Comparison of ENCODE assay signal across 8 cellular contexts in the genomic region with DNA sequence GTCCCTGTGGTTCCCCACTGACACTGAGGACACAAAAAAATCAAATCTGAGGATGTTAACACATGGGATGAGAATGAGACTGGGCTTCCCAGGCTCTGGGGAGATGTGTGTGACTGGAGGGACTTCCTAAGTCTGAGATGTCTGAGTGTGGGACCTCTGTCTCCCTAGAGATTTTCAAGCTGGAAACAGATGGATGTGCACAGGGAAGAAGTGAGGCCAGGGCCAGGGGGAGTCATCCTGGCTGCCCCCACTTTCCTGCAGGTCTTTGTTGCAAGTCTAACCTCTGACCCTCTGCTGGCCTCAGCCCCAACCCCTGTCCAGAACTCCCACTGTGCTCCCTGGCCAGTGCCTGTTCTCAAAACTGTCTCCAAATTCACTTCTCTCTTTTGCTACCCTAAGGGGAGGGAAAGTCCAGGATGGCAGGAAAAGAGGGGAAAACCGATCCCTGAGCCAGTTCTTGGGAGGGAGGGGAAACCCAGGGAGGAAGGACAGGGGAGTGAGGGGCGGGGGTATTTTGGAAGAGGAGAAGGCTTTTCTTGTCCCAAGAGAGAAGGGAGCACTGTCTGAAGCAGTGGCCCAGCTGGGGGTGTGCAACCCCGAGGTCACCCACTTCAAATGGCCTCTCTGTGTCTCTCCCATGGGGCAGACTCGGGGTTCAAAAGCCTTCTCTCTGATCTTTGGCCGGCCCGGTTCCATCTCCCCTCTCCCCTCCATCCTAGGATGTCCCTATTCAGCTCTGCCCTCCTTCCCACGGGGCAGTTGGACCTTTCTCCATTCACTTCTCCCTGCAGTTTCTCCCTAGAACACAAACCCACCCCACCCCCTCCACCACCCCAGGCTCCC. TPM values are rescaled to one million over a fixed set of nuclear protein-coding genes. Genes with fewer than 3 reads are reported as not detected.
A peak's percentile ranks its signal among the peaks of the same experiment; 100 is the strongest.
DNase-seq lines count a peak whose midpoint lies in the region; ATAC-seq and TF ChIP-seq lines count a peak whose summit lies in the region.

No MANE protein-coding gene starts in this region.

- TF ChIP-seq CTCF in esophagus muscularis mucosa (IDR thresholded peaks at IDR 0.05): no peak

- H3K27me3 ChIP-seq in SJCRH30: no peaks in the 10 kb centered on the region
- no peaks in the 10 kb centered on the region for H3K27me3 ChIP-seq in esophagus muscularis mucosa

- ATAC-seq in HG03442 (IDR thresholded peaks at IDR 0.05; ENCODE audit: unreplicated experiment): no peak
- no peak for ATAC-seq in HG02840 (IDR thresholded peaks at IDR 0.05; ENCODE audit: low FRiP score, unreplicated experiment)

- H3K27ac ChIP-seq in SJCRH30: no peak overlapping the region; the same call in 1 of the 2 replicates
- peak overlapping the region; percentile 95 to 99 (median 97) for H3K27ac ChIP-seq in esophagus muscularis mucosa (replicated peaks in 1 of 4)

- H3K36me3 ChIP-seq in SJCRH30 (peaks cover 8% of the 10 kb centered on the region), esophagus muscularis mucosa (peaks cover 6 to 31% (median 19%) of the 10 kb centered on the region in 4 donors)

- H3K9me3 ChIP-seq in SJCRH30 (replicated peaks) (no peaks in the 10 kb centered on the region), esophagus muscularis mucosa (no peaks in the 10 kb centered on the region)

- intact Hi-C loops in esophagus muscularis mucosa (cut with DNase I): loop anchor here (10.0 kb wide), 1 partner anchor 201 kb away; the partner anchor contains the start of gene DDR1

- WGBS in esophagus muscularis mucosa: 0% methylated on average over 7 of the region's 7 CpGs

- peak; percentile 30 for DNase-seq in EL
- DNase-seq in SJCRH30: no peak
- DNase-seq in esophagus muscularis mucosa (ENCODE audit: extremely low spot score): no peak
- DNase-seq in pons (ENCODE audit: low spot score): peak; percentile 23
- no peak for DNase-seq in NCI-H1092 (lab: John Stamatoyannopoulos, UW)
- no peak for DNase-seq in T1000 (lab: John Stamatoyannopoulos, UW)

- H3K4me3 ChIP-seq in SJCRH30: peak overlapping the region; percentile 45
- H3K4me3 ChIP-seq in esophagus muscularis mucosa: peak overlapping the region; percentile 70 to 93 (median 80)

- no peak for TF ChIP-seq POLR2A in esophagus muscularis mucosa (IDR thresholded peaks at IDR 0.05; ENCODE audit: low read depth)

- no peak for TF ChIP-seq EP300 in esophagus muscularis mucosa (IDR thresholded peaks at IDR 0.05)

- H3K4me1 ChIP-seq in SJCRH30 (peaks cover 26% of the 10 kb centered on the region), esophagus muscularis mucosa (peaks cover 61 to 89% (median 86%) of the 10 kb centered on the region in 4 donors)

RNA-seq across cellular contexts. Expression of gene PPP1R18, which starts 3.1 kb away (rescaled TPM):
- 39.4 and 44.3 TPM in 2 replicates for total RNA-seq in SJCRH30 (2014; rRNA removed; shearing (Covaris generic))
- total RNA-seq in esophagus muscularis mucosa: 100 to 1,000 TPM in 1 of 4 donors, 10 to 100 TPM in 3; 39.5 to 104 (median 59.8) TPM

RNA-seq across cellular contexts. Expression of gene NRM, which starts 7.4 kb away (rescaled TPM):
- 25.0 and 29.6 TPM in 2 replicates for total RNA-seq in SJCRH30 (2014; rRNA removed; shearing (Covaris generic))
- total RNA-seq in esophagus muscularis mucosa: 10 to 100 TPM in 1 of 4 donors, 1 to 10 TPM in 3; 4.6 to 10.2 (median 6.2) TPM

RNA-seq across cellular contexts. Expression of gene DHX16, which starts 10.6 kb away (rescaled TPM):
- 26.5 and 29.0 TPM in 2 replicates for total RNA-seq in SJCRH30 (2014; rRNA removed; shearing (Covaris generic))
- total RNA-seq in esophagus muscularis mucosa: 10 to 100 TPM; 20.3 to 41.1 (median 31.1) TPM

RNA-seq across cellular contexts. Expression of gene MDC1, which starts 33.7 kb away (rescaled TPM):
- 24.6 and 25.0 TPM in 2 replicates for total RNA-seq in SJCRH30 (2014; rRNA removed; shearing (Covaris generic))
- total RNA-seq in esophagus muscularis mucosa: 10 to 100 TPM; 10.8 to 20.3 (median 13.1) TPM

RNA-seq across cellular contexts. Expression of gene C6orf136, which starts 36.4 kb away (rescaled TPM):
- total RNA-seq in SJCRH30 (2014; rRNA removed; shearing (Covaris generic)): 9.1 and 10.0 TPM in 2 replicates
- total RNA-seq in esophagus muscularis mucosa: 10 to 100 TPM in 3 of 4 donors, 1 to 10 TPM in 1; 8.0 to 28.2 (median 24.0) TPM

Comparison
In these comparisons a context has a peak if more than half of its experiments do, and no peak if none do; other contexts are left out.
1. DNase-seq: peak in EL (single experiment) and pons (single experiment); none in SJCRH30 (0 of 2), esophagus muscularis mucosa (single experiment), NCI-H1092 (single experiment) and T1000 (single experiment).